Comparison of ENCODE assay signal across 20 cellular contexts in genomic region chr1:77996734-77997133, GRCh38. TPM values are rescaled to one million over a fixed set of nuclear protein-coding genes. Genes with fewer than 3 reads are reported as not detected.
DNase-seq lines count a peak whose midpoint lies in the region; ATAC-seq, FAIRE-seq and TF ChIP-seq lines count a peak whose summit lies in the region.
"Had no signal": no experiment of that assay in that cellular context is flagged by ENCODE, and none has a peak within 500 bp of the region (broad histone marks: within the 10 kb centered on the region; RNA-seq: fewer than 3 reads in every experiment).

No MANE protein-coding gene starts in this region.

- H3K4me1 ChIP-seq in K562 (replicated peaks in 1 of 2; ENCODE audit: control insufficient read depth in 2 of 2, insufficient read depth in 2 of 2, low read length in 2 of 2), result no peaks in the 10 kb centered on the region; a peak in 2 of 5 replicates
- no peaks in the 10 kb centered on the region for H3K4me1 ChIP-seq in mammary epithelial cell (ENCODE audit: insufficient read depth, low read length)

- H2AFZ ChIP-seq in K562 (ENCODE audit: low read depth, low read length), result no peak overlapping the region
- no peak overlapping the region for H2AFZ ChIP-seq in mammary epithelial cell (ENCODE audit: low read depth, low read length)
- H2AFZ ChIP-seq: GM23248 had no signal

- H3K9me1 ChIP-seq in K562 (ENCODE audit: control insufficient read depth, insufficient read depth, low read length), result no peaks in the 10 kb centered on the region

- no peaks in the 10 kb centered on the region for H4K20me1 ChIP-seq in K562 (replicated peaks; ENCODE audit: control insufficient read depth, insufficient read depth, low read length)
- H4K20me1 ChIP-seq in mammary epithelial cell (ENCODE audit: insufficient read depth, low read length), result no peaks in the 10 kb centered on the region

- in situ Hi-C loops in K562 (cut with MboI) (no loop called here), mammary epithelial cell (cut with MboI; ENCODE audit: low sequenced_read_pairs in 2 of 2) (no loop called here)

- TF ChIP-seq RAD21 in K562 (CRISPR knock-in tag; conservative IDR thresholded peaks at IDR 0.05 in 1 of 2, IDR thresholded peaks at IDR 0.05 in 1 of 2), result no peak

- H3K4me3 ChIP-seq in K562 (no peak overlapping the region), mammary epithelial cell (replicated peaks in 1 of 3; ENCODE audit: insufficient read depth in 1 of 3, low read depth in 2 of 3, low read length in 3 of 3) (no peak overlapping the region)
- H3K4me3 ChIP-seq: GM23248 had no signal

- intact Hi-C loops in Right ventricle myocardium inferior (cut with DNase I), result no loop called here
- intact Hi-C loops in left cardiac atrium (cut with DNase I), result no loop called here
- intact Hi-C loops in K562 (cut with micrococcal nuclease), result no loop called here
- intact Hi-C loops in mammary epithelial cell (cut with micrococcal nuclease), result no loop called here

- 88% methylated on average over 5 of the region's 5 CpGs for WGBS in K562 (ENCODE audit: insufficient coverage, low coverage, missing lambda C conversion rate)
- WGBS in mammary epithelial cell (ENCODE audit: low coverage, missing lambda C conversion rate), result 95% methylated on average over 5 of the region's 5 CpGs

- no peak overlapping the region for H3K4me2 ChIP-seq in K562 (ENCODE audit: insufficient read depth, low read length)
- no peak overlapping the region for H3K4me2 ChIP-seq in mammary epithelial cell (ENCODE audit: insufficient read depth, low read depth, low read length)

- H3K9ac ChIP-seq in K562 (ENCODE audit: insufficient read depth in 1 of 2, low read depth in 2 of 2, low read length in 2 of 2), result no peak overlapping the region
- no peak overlapping the region for H3K9ac ChIP-seq in mammary epithelial cell (ENCODE audit: insufficient read depth, low read length)
- H3K9ac ChIP-seq: GM23248 had no signal

- TF ChIP-seq CTCF in K562 (IDR thresholded peaks at IDR 0.05 in 2 of 3, conservative IDR thresholded peaks at IDR 0.05 in 1 of 3; ENCODE audit: insufficient read depth in 2 of 3, low read depth in 1 of 3, low read length in 3 of 3), result no peak
- no peak for TF ChIP-seq CTCF in mammary epithelial cell (conservative IDR thresholded peaks at IDR 0.05 in 1 of 2, IDR thresholded peaks at IDR 0.05 in 1 of 2; ENCODE audit: extremely low read depth in 1 of 2, insufficient read depth in 1 of 2, low read depth in 1 of 2, low read length in 2 of 2)

- no peak for TF ChIP-seq EP300 in K562 (IDR thresholded peaks at IDR 0.05; ENCODE audit: low read length)

- POLR2A ChIA-PET in K562 (lab: Yijun Ruan, JAX), result interaction anchor here (1.2 to 10.5 kb wide), 5 partner anchors 9 to 18 kb away, joined by 3 to 118 read pairs (median 5); partner anchors contain the start of gene FUBP1

- CTCF ChIA-PET in K562 (lab: Yijun Ruan, JAX; ENCODE audit: low intra/inter-chr PET ratio), result no interaction called here
- CTCF ChIA-PET in mammary epithelial cell (lab: Charles Lee; ENCODE audit: low non-redundant PET), result no interaction called here

- TF ChIP-seq POLR2A in K562 (conservative IDR thresholded peaks at IDR 0.05), result no peak

- H3K9me3 ChIP-seq in K562 (replicated peaks; ENCODE audit: control insufficient read depth, insufficient read depth, low read depth, low read length), result no peaks in the 10 kb centered on the region
- no peaks in the 10 kb centered on the region for H3K9me3 ChIP-seq in mammary epithelial cell (replicated peaks; ENCODE audit: insufficient read depth, low read length)

- peaks cover 15% of the 10 kb centered on the region; the same call in 2 of the 3 replicates for H3K36me3 ChIP-seq in K562 (ENCODE audit: control insufficient read depth, insufficient read depth, low read length)
- peaks cover 1% of the 10 kb centered on the region for H3K36me3 ChIP-seq in mammary epithelial cell (ENCODE audit: insufficient read depth, low read length)

- dilution Hi-C loops in mammary epithelial cell (cut with HindIII; ENCODE audit: low sequenced_read_pairs), result no loop called here

- DNase-seq in Right ventricle myocardium inferior (ENCODE audit: missing footprints), result peak; percentile 57
- no peak for DNase-seq in left cardiac atrium
- peak; percentile 54 for DNase-seq in DMS79 (lab: John Stamatoyannopoulos, UW)
- DNase-seq in DMS79 treated with DMSO at 0.1 percent for 48 hours (lab: John Stamatoyannopoulos, UW), result peak; percentile 51
- DNase-seq in K562 (ENCODE audit: extremely low read depth in 1 of 4, low spot score in 3 of 4), result no peak
- DNase-seq in SK-N-DZ (ENCODE audit: low spot score), result no peak
- no peak for DNase-seq in mammary epithelial cell
- DNase-seq: C1 segment of cervical spinal cord; Calu3; CD4-positive, alpha-beta memory T cell; COR-L47; DND-41; GM23248; H7; HCEC 1CT had no signal

- ATAC-seq in Right ventricle myocardium inferior (no peak), left cardiac atrium (no peak), K562 (no peak), HG02798 (IDR thresholded peaks at IDR 0.05; ENCODE audit: poor library complexity, unreplicated experiment) (no peak)

- BruUV-seq in K562 (replicated peaks; lab: Mats Ljungman, UMichigan) (no TSS peak), mammary epithelial cell (replicated peaks; lab: Mats Ljungman, UMichigan) (no TSS peak)

- H3K79me2 ChIP-seq in K562 (ENCODE audit: control insufficient read depth, insufficient read depth, low read length), result peaks cover 9% of the 10 kb centered on the region; the same call in 1 of the 3 replicates
- H3K79me2 ChIP-seq in mammary epithelial cell (ENCODE audit: insufficient read depth, low read length), result peaks cover 26% of the 10 kb centered on the region

- FAIRE-seq in K562 (lab: Jason Lieb, UNC), result peak; percentile 6
- FAIRE-seq: G401.6, GM12892, H1 had no signal

- no peaks in the 10 kb centered on the region for H3K27me3 ChIP-seq in K562 (ENCODE audit: control insufficient read depth in 2 of 2, insufficient read depth in 2 of 2, low read length in 2 of 2)
- no peaks in the 10 kb centered on the region for H3K27me3 ChIP-seq in mammary epithelial cell (ENCODE audit: insufficient read depth, low read length)

- H3K27ac ChIP-seq in K562 (ENCODE audit: extremely low read depth, low read depth, low read length) (no peak overlapping the region), mammary epithelial cell (ENCODE audit: insufficient read depth, low read depth, low read length) (no peak overlapping the region)
- H3K27ac ChIP-seq: GM23248 had no signal

RNA-seq across cellular contexts. Expression of gene DNAJB4, which starts 8.0 kb away (rescaled TPM):
- total RNA-seq in Right ventricle myocardium inferior (88.0 TPM), left cardiac atrium (100 to 1,000 TPM in 1 of 2 donors, 10 to 100 TPM in 1; 78.6 to 105 TPM), K562 (2014; rRNA removed) (8.5 and 13.2 TPM in 2 replicates), K562 (2014; rRNA removed; fragmentation: Illumina TruSeq; extraction: Trizol) (22.5 and 33.2 TPM in 2 replicates), K562 (2015; rRNA removed; fragmentation: Illumina TruSeq; extraction: Trizol) (18.2 and 19.8 TPM in 2 replicates), K562 (2021) (17.8 and 20.5 TPM in 2 replicates), mammary epithelial cell (10 to 100 TPM; 15.6 to 25.3 TPM)
- total RNA-seq in K562 (2011; cell fraction: chromatin; rRNA removed; ENCODE audit: low replicate concordance), result 20.6 and 59.9 TPM in 2 replicates
- 16.6 and 21.7 TPM in 2 replicates for total RNA-seq in K562 (2011; cell fraction: nucleolus; rRNA removed)
- total RNA-seq in K562 (2011; cell fraction: nucleoplasm; rRNA removed), result 45.6 and 71.6 TPM in 2 replicates
- polyA plus RNA-seq in K562 (2011; rRNA removed) (15.2 and 23.5 TPM in 2 replicates), K562 (2014; fragmentation: Illumina TruSeq; extraction: Trizol) (16.5 and 17.5 TPM in 2 replicates), K562 (2014; fragmentation: Nextera tagmentation; extraction: Ambion mirVana) (10 to 100 TPM; 18.3 to 27.7 TPM), K562 (2014; rRNA removed) (15.3 and 20.7 TPM in 2 replicates), mammary epithelial cell (6.2 TPM)
- 1.8 and 5.4 TPM in 2 replicates for polyA plus RNA-seq in K562 (2011; cell fraction: cytosol; rRNA removed)
- 6.4 and 7.9 TPM in 2 replicates for polyA plus RNA-seq in K562 (2011; cell fraction: nucleus; rRNA removed)
- polyA plus RNA-seq in K562 (2012), result 11.4 and 15.5 TPM in 2 replicates
- 32.3 and 45.6 TPM in 2 replicates for polyA minus RNA-seq in K562 (2011; rRNA and poly(A)+ RNA removed)
- polyA minus RNA-seq in K562 (2011; cell fraction: cytosol; rRNA and poly(A)+ RNA removed), result 9.8 and 10.6 TPM in 2 replicates
- polyA minus RNA-seq in K562 (2011; cell fraction: nucleus; rRNA and poly(A)+ RNA removed), result 19.0 and 37.7 TPM in 2 replicates
- 15.3 and 16.8 TPM in 2 replicates for polyA plus RNA-seq in SK-N-DZ (2014; cell fraction: cytosol; rRNA removed)
- 13.8 and 19.4 TPM in 2 replicates for polyA plus RNA-seq in SK-N-DZ (2014; cell fraction: nucleus; rRNA removed)
- 7.1 TPM for polyA minus RNA-seq in mammary epithelial cell

RNA-seq across cellular contexts. Expression of gene FUBP1, which starts 17.9 kb away (rescaled TPM):
- total RNA-seq in Right ventricle myocardium inferior (48.9 TPM), left cardiac atrium (10 to 100 TPM; 54.3 to 78.5 TPM), K562 (2014; rRNA removed) (182 and 192 TPM in 2 replicates), K562 (2014; rRNA removed; fragmentation: Illumina TruSeq; extraction: Trizol) (253 and 279 TPM in 2 replicates), K562 (2015; rRNA removed; fragmentation: Illumina TruSeq; extraction: Trizol) (234 and 254 TPM in 2 replicates), K562 (2021) (195 and 199 TPM in 2 replicates), mammary epithelial cell (100 to 1,000 TPM in 1 of 2 donors, 10 to 100 TPM in 1; 85.9 to 113 TPM)
- total RNA-seq in K562 (2011; cell fraction: chromatin; rRNA removed; ENCODE audit: low replicate concordance), result 264 and 677 TPM in 2 replicates
- 127 and 179 TPM in 2 replicates for total RNA-seq in K562 (2011; cell fraction: nucleolus; rRNA removed)
- 251 and 332 TPM in 2 replicates for total RNA-seq in K562 (2011; cell fraction: nucleoplasm; rRNA removed)
- polyA plus RNA-seq in K562 (2011; rRNA removed) (292 and 294 TPM in 2 replicates), K562 (2014; fragmentation: Illumina TruSeq; extraction: Trizol) (185 and 213 TPM in 2 replicates), K562 (2014; fragmentation: Nextera tagmentation; extraction: Ambion mirVana) (100 to 1,000 TPM; 104 to 170 TPM), K562 (2014; rRNA removed) (224 and 265 TPM in 2 replicates), mammary epithelial cell (85.4 TPM)
- 136 and 194 TPM in 2 replicates for polyA plus RNA-seq in K562 (2011; cell fraction: cytosol; rRNA removed)
- polyA plus RNA-seq in K562 (2011; cell fraction: nucleus; rRNA removed), result 763 and 1,195 TPM in 2 replicates
- 143 and 152 TPM in 2 replicates for polyA plus RNA-seq in K562 (2012)
- polyA minus RNA-seq in K562 (2011; rRNA and poly(A)+ RNA removed), result 304 and 320 TPM in 2 replicates
- 101 and 114 TPM in 2 replicates for polyA minus RNA-seq in K562 (2011; cell fraction: cytosol; rRNA and poly(A)+ RNA removed)
- 359 and 608 TPM in 2 replicates for polyA minus RNA-seq in K562 (2011; cell fraction: nucleus; rRNA and poly(A)+ RNA removed)
- polyA plus RNA-seq in SK-N-DZ (2014; cell fraction: cytosol; rRNA removed), result 251 and 455 TPM in 2 replicates
- polyA plus RNA-seq in SK-N-DZ (2014; cell fraction: nucleus; rRNA removed), result 574 and 602 TPM in 2 replicates
- 82.6 TPM for polyA minus RNA-seq in mammary epithelial cell

RNA-seq across cellular contexts. Expression of gene GIPC2, which starts 49.0 kb away (rescaled TPM):
- total RNA-seq in Right ventricle myocardium inferior (2.5 TPM), left cardiac atrium (1 to 10 TPM; 1.9 to 3.1 TPM), K562 (2014; rRNA removed) (0.05 TPM in 1 of 2 replicates, not detected in the other), K562 (2014; rRNA removed; fragmentation: Illumina TruSeq; extraction: Trizol) (0.04 and 0.06 TPM in 2 replicates), K562 (2015; rRNA removed; fragmentation: Illumina TruSeq; extraction: Trizol) (0.04 and 0.08 TPM in 2 replicates), K562 (2021) (0.04 TPM in 2 replicates), mammary epithelial cell (under 1 TPM in 1 of 2 donors, not detected in 1; under 0.01 TPM)
- not detected in 2 replicates for total RNA-seq in K562 (2011; cell fraction: chromatin; rRNA removed; ENCODE audit: low replicate concordance)
- not detected in 2 replicates for total RNA-seq in K562 (2011; cell fraction: nucleolus; rRNA removed)
- not detected in 2 replicates for total RNA-seq in K562 (2011; cell fraction: nucleoplasm; rRNA removed)
- polyA plus RNA-seq in K562 (2011; rRNA removed) (0.04 TPM in 1 of 2 replicates, not detected in the other), K562 (2014; fragmentation: Illumina TruSeq; extraction: Trizol) (not detected in 2 replicates), K562 (2014; fragmentation: Nextera tagmentation; extraction: Ambion mirVana) (under 1 TPM in 1 of 2 experiments, not detected in 1; 0.01 TPM), K562 (2014; rRNA removed) (not detected in 2 replicates), mammary epithelial cell (not detected)
- not detected in 2 replicates for polyA plus RNA-seq in K562 (2011; cell fraction: cytosol; rRNA removed)
- polyA plus RNA-seq in K562 (2011; cell fraction: nucleus; rRNA removed), result not detected in 2 replicates
- polyA plus RNA-seq in K562 (2012), result 0.04 TPM in 1 of 2 replicates, not detected in the other
- polyA minus RNA-seq in K562 (2011; rRNA and poly(A)+ RNA removed), result not detected in 2 replicates
- polyA minus RNA-seq in K562 (2011; cell fraction: cytosol; rRNA and poly(A)+ RNA removed), result not detected in 2 replicates
- polyA minus RNA-seq in K562 (2011; cell fraction: nucleus; rRNA and poly(A)+ RNA removed), result not detected in 2 replicates
- polyA plus RNA-seq in SK-N-DZ (2014; cell fraction: cytosol; rRNA removed), result 0.05 and 0.32 TPM in 2 replicates
- polyA plus RNA-seq in SK-N-DZ (2014; cell fraction: nucleus; rRNA removed), result not detected in 2 replicates
- not detected for polyA minus RNA-seq in mammary epithelial cell
- total RNA-seq: A673 had no signal

Comparison
In these comparisons a context has a peak if more than half of its experiments do, and no peak if none do; other contexts are left out.
1. DNase-seq: peak in Right ventricle myocardium inferior (single experiment), DMS79 (single experiment) and DMS79 treated with DMSO at 0.1 percent for 48 hours (single experiment); none in left cardiac atrium (single experiment), K562 (0 of 4), SK-N-DZ (single experiment) and mammary epithelial cell (single experiment).